In genomic region chr1:20141466-20141865, GRCh38 we compare ENCODE assay signal across 31 cellular contexts. TPM values are rescaled to one million over a fixed set of nuclear protein-coding genes. Genes with fewer than 3 reads are reported as not detected.
"Had no signal": no experiment of that assay in that cellular context is flagged by ENCODE, and none has a peak within 500 bp of the region (broad histone marks: within the 10 kb centered on the region; RNA-seq: fewer than 3 reads in every experiment).

No MANE protein-coding gene starts in this region.

- H3K4me1 ChIP-seq: ascending aorta, body of pancreas, SJCRH30 had no signal

- ATAC-seq: activated CD4-positive, alpha-beta T cell treated with anti-CD3 and anti-CD28 coated beads for 36 hours; activated naive CD4-positive, alpha-beta T cell treated with anti-CD3 and anti-CD28 coated beads, Interleukin-2, amount 50 U/mL, for 72 hours; activated naive CD8-positive, alpha-beta T cell treated with anti-CD3 and anti-CD28 coated beads, Interleukin-2, amount 50 U/mL, for 24 hours; body of pancreas; Right ventricle myocardium inferior had no signal

- H3K36me3 ChIP-seq: ascending aorta, SJCRH30, WERI-Rb-1 had no signal

- H3K4me3 ChIP-seq: ascending aorta, body of pancreas, SJCRH30 had no signal

- H3K9ac ChIP-seq: KMS-11, SK-N-SH had no signal

- H3K27ac ChIP-seq: ascending aorta, body of pancreas, KMS-11, SJCRH30, WERI-Rb-1 had no signal

- DNase-seq: activated CD4-positive, alpha-beta memory T cell treated with anti-CD3 and anti-CD28 coated beads, Interleukin-2, amount 10 ng/mL, durations not matched to agents 7 days and 5 days; activated CD4-positive, alpha-beta T cell treated with anti-CD3 and anti-CD28 coated beads for 36 hours; activated CD4-positive, alpha-beta T cell treated with anti-CD3 and anti-CD28 coated beads, Interleukin-2, amount 50 U/mL, for 1 hour; activated naive CD4-positive, alpha-beta T cell treated with Interleukin-2 at 50 U/mL for 16 hours; activated naive CD8-positive, alpha-beta T cell treated with anti-CD3 and anti-CD28 coated beads, Interleukin-2, amount 50 U/mL, for 24 hours; activated T-cell treated with anti-CD3 and anti-CD28 coated beads for 4 hours; activated T-cell treated with anti-CD3 and anti-CD28 coated beads, Interleukin-2, amount 50 U/mL, for 48 hours; amniotic stem cell; body of pancreas; NCI-H1092; NCI-H1417; NCI-H1930; NCI-H2107; NCI-H2171 treated with DMSO at 0.1 percent for 48 hours; NCI-H226; NCI-H510A; NCI-H526 treated with DMSO at 0.1 percent for 48 hours; NCI-H82; SJCRH30; SK-N-SH; T-helper 1 cell; WERI-Rb-1 had no signal

- H3K9me3 ChIP-seq: ascending aorta, body of pancreas, SJCRH30, SK-N-SH had no signal

- H3K27me3 ChIP-seq: ascending aorta, body of pancreas, SJCRH30 had no signal

RNA-seq across cellular contexts. Expression of gene PLA2G2F, which starts 2.3 kb away (rescaled TPM):
- total RNA-seq: activated CD4-positive, alpha-beta memory T cell treated with anti-CD3 and anti-CD28 coated beads, Interleukin-2, amount 10 ng/mL, durations not matched to agents 7 days and 5 days; activated CD4-positive, alpha-beta T cell treated with anti-CD3 and anti-CD28 coated beads for 36 hours; activated CD8-positive, alpha-beta memory T cell treated with anti-CD3 and anti-CD28 coated beads for 36 hours; activated naive CD4-positive, alpha-beta T cell treated with anti-CD3 and anti-CD28 coated beads, Interleukin-2, amount 50 U/mL, for 72 hours; ascending aorta; body of pancreas; MCF 10A; OCI-LY7; Right ventricle myocardium inferior; RPMI7951; SJCRH30; T-helper 2 cell treated with Interferon-gamma antibody and Interleukin-4, amounts not matched to agents 100 ng/mL and 5 ng/mL, for 36 hours had no signal
- polyA plus RNA-seq: SK-N-SH had no signal

RNA-seq across cellular contexts. Expression of gene PLA2G2D, which starts 22.1 kb away (rescaled TPM):
- total RNA-seq: activated CD4-positive, alpha-beta memory T cell treated with anti-CD3 and anti-CD28 coated beads, Interleukin-2, amount 10 ng/mL, durations not matched to agents 7 days and 5 days; activated CD4-positive, alpha-beta T cell treated with anti-CD3 and anti-CD28 coated beads for 36 hours; activated CD8-positive, alpha-beta memory T cell treated with anti-CD3 and anti-CD28 coated beads for 36 hours; activated naive CD4-positive, alpha-beta T cell treated with anti-CD3 and anti-CD28 coated beads, Interleukin-2, amount 50 U/mL, for 72 hours; ascending aorta; body of pancreas; MCF 10A; OCI-LY7; Right ventricle myocardium inferior; RPMI7951; SJCRH30; T-helper 2 cell treated with Interferon-gamma antibody and Interleukin-4, amounts not matched to agents 100 ng/mL and 5 ng/mL, for 36 hours had no signal
- polyA plus RNA-seq: SK-N-SH had no signal

RNA-seq across cellular contexts. Expression of gene UBXN10, which starts 44.4 kb away (rescaled TPM):
- total RNA-seq: ascending aorta, MCF 10A, SJCRH30 had no signal
- polyA plus RNA-seq: SK-N-SH had no signal

RNA-seq across cellular contexts. Expression of gene PLA2G2C, which starts 44.9 kb away (rescaled TPM):
- total RNA-seq: ascending aorta, body of pancreas, MCF 10A, Right ventricle myocardium inferior, RPMI7951, SJCRH30 had no signal
- polyA plus RNA-seq: SK-N-SH had no signal
